Comparison of ENCODE assay signal across 15 cellular contexts in genomic region chr14:90720832-90721231, GRCh38.
"Had no signal": no experiment of that assay in that cellular context is flagged by ENCODE, and none has a peak within 500 bp of the region (broad histone marks: within the 10 kb centered on the region; RNA-seq: fewer than 3 reads in every experiment).

No MANE protein-coding gene starts in this region.

- H3K27ac ChIP-seq: coronary artery, foreskin keratinocyte, sigmoid colon, stomach had no signal

- H3K4me1 ChIP-seq: foreskin keratinocyte had no signal

- H3K4me3 Mint-ChIP-seq: endodermal cell; naive thymus-derived CD8-positive, alpha-beta T cell had no signal

- H3K36me3 Mint-ChIP-seq: naive thymus-derived CD8-positive, alpha-beta T cell had no signal

- H3K27ac Mint-ChIP-seq: endodermal cell; naive thymus-derived CD8-positive, alpha-beta T cell had no signal

- H3K27me3 ChIP-seq: foreskin keratinocyte, neutrophil, right atrium auricular region, sigmoid colon, stomach had no signal

- H3K36me3 ChIP-seq: neutrophil, right atrium auricular region, sigmoid colon, stomach had no signal

- H3K4me1 Mint-ChIP-seq: naive thymus-derived CD8-positive, alpha-beta T cell had no signal

- H3K9me3 ChIP-seq: neutrophil, right atrium auricular region, sigmoid colon, stomach had no signal

- DNase-seq: effector CD4-positive, alpha-beta T cell; endodermal cell; foreskin keratinocyte; left colon; left ventricle myocardium superior; naive thymus-derived CD8-positive, alpha-beta T cell; sigmoid colon; small intestine; stimulated activated CD4-positive, alpha-beta T cell treated with anti-CD3 and anti-CD28 coated beads, Interleukin-12 subunit alpha, Interleukin-12 subunit beta, amount 100 ng/mL, for 4 hours; stimulated activated naive CD4-positive, alpha-beta T cell; stomach had no signal

- ATAC-seq: foreskin keratinocyte; left colon; naive thymus-derived CD8-positive, alpha-beta T cell had no signal

- H3K4me3 ChIP-seq: coronary artery, lung, right atrium auricular region, sigmoid colon, stomach had no signal

- H3K9me3 Mint-ChIP-seq: endodermal cell; naive thymus-derived CD8-positive, alpha-beta T cell had no signal
